4 cellular contexts compared by ENCODE assay signal in genomic region chr1:35401072-35401471, GRCh38.
"Had no signal": no experiment of that assay in that cellular context is flagged by ENCODE, and none has a peak within 500 bp of the region (broad histone marks: within the 10 kb centered on the region; RNA-seq: fewer than 3 reads in every experiment).

No MANE protein-coding gene starts in this region.

- H3K4me3 Mint-ChIP-seq: H9 had no signal

- DNase-seq: GM23248, GOT3, H9, KBM-7 had no signal

- H3K27ac Mint-ChIP-seq: H9 had no signal

- H3K9me3 Mint-ChIP-seq: H9 had no signal
